9 cellular contexts compared by ENCODE assay signal in the genomic region with DNA sequence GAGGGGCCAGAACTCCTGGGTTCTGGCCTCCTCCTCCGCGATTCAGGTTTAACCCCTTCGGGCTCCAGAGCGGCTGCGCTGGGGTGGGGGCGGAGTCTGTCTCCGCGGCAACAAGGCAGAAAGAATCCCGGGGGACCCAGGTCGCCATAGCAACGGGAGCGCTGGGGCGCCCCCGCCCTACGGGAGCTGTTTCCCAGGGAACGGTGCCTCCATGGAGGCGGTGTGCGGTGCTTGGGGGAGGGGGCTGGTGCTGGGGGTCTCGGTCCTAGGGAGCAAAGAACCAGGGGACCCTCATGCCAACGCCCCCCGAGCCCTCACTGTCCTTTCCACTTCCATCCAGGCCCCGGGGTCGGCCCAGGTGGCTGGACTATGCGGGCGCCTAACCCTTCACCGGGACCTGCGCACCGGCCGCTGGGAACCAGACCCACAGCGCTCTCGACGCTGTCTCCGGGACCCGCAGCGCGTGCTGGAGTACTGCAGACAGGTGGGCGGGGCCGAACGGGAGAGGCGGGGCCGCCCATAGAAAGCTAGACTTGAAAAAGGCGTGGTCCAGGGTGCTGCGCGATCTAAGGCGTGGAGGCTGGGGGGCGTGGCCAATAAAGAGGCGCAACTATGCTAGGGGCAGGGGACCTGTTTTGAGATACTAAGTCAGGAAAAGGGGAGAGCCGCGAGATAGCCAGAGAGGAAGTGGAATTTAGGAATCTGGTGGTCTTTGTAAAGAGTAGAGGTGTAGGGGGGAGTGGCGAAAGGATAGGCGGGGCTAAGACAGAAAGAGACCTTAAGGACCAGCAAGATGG. TPM values are rescaled to one million over a fixed set of nuclear protein-coding genes. Genes with fewer than 3 reads are reported as not detected.
DNase-seq lines count a peak whose midpoint lies in the region; ATAC-seq and TF ChIP-seq lines count a peak whose summit lies in the region.
"Had no signal": no experiment of that assay in that cellular context is flagged by ENCODE, and none has a peak within 500 bp of the region (broad histone marks: within the 10 kb centered on the region; RNA-seq: fewer than 3 reads in every experiment).

No MANE protein-coding gene starts in this region.

- ATAC-seq in stimulated activated memory B cell treated with anti-CD40 and anti-IgM and Interleukin-4, amounts not matched to agents 10 μg/mL and 1 μg/mL and 100 μg/mL, for 72 hours: peak; percentile 79
- no peak for ATAC-seq in HG02610 (IDR thresholded peaks at IDR 0.05; ENCODE audit: unreplicated experiment)

- H3K27me3 ChIP-seq in NT2/D1 (ENCODE audit: insufficient read depth, insufficient read length) (peaks cover 7% of the 10 kb centered on the region), endodermal cell (ENCODE audit: control insufficient read depth, insufficient read depth, low read length, poor library complexity, severe bottlenecking) (peaks cover 48% of the 10 kb centered on the region), muscle layer of duodenum (ENCODE audit: low read depth, low read length) (peaks cover 18% of the 10 kb centered on the region)

- no peak overlapping the region for H3K9ac ChIP-seq in NT2/D1 (ENCODE audit: insufficient read length, low read depth)
- no peak overlapping the region for H3K9ac ChIP-seq in endodermal cell (ENCODE audit: extremely low read depth, low read length, poor library complexity, severe bottlenecking)

- 1% methylated on average over 25 to 51 of the region's 51 CpGs for WGBS in endodermal cell (ENCODE audit: insufficient coverage in 1 of 2, insufficient read length in 1 of 2), 2 experiments

- H3K4me1 Mint-ChIP-seq in endodermal cell: peaks cover 3% of the 10 kb centered on the region
- H3K4me1 Mint-ChIP-seq in stimulated activated memory B cell treated with anti-CD40 and anti-IgM and Interleukin-4, amounts not matched to agents 10 μg/mL and 1 μg/mL and 100 μg/mL, for 72 hours: peaks cover 19% of the 10 kb centered on the region

- DNase-seq in Daoy (ENCODE audit: low read depth) (peak; percentile 93), HUDEP-2 (lab: John Stamatoyannopoulos, UW; ENCODE audit: unreplicated experiment in 76 of 76) (peak in 74 of 76 experiments; percentile 41 to 94 (median 86)), NT2/D1 (ENCODE audit: low read depth, low spot score) (peak; percentile 85), endodermal cell (peak; percentile 98)
- DNase-seq in activated CD8-positive, alpha-beta memory T cell treated with anti-CD3 and anti-CD28 coated beads, Interleukin-2, amount 50 U/mL, for 4 hours: peak; percentile 75

- no peaks in the 10 kb centered on the region for H3K9me3 ChIP-seq in NT2/D1 (ENCODE audit: insufficient read depth, low read length)
- no peaks in the 10 kb centered on the region for H3K9me3 ChIP-seq in endodermal cell (ENCODE audit: control insufficient read depth, low read length)
- H3K9me3 ChIP-seq in muscle layer of duodenum (ENCODE audit: control insufficient read depth in 1 of 2, low read length in 2 of 2): no peaks in the 10 kb centered on the region

- H3K27me3 Mint-ChIP-seq in endodermal cell (ENCODE audit: insufficient read depth): peaks cover 44% of the 10 kb centered on the region
- peaks cover 87% of the 10 kb centered on the region for H3K27me3 Mint-ChIP-seq in stimulated activated memory B cell treated with anti-CD40 and anti-IgM and Interleukin-4, amounts not matched to agents 10 μg/mL and 1 μg/mL and 100 μg/mL, for 72 hours

- H3K4me3 ChIP-seq in NT2/D1 (ENCODE audit: insufficient read length, low read depth) (peak overlapping the region; percentile 24), endodermal cell (ENCODE audit: low read length) (peak overlapping the region; percentile 71), muscle layer of duodenum (ENCODE audit: low read depth in 1 of 2, low read length in 2 of 2) (peak overlapping the region; percentile 26 to 60)

- H3K36me3 Mint-ChIP-seq in endodermal cell (ENCODE audit: low read depth): no peaks in the 10 kb centered on the region
- H3K36me3 Mint-ChIP-seq in stimulated activated memory B cell treated with anti-CD40 and anti-IgM and Interleukin-4, amounts not matched to agents 10 μg/mL and 1 μg/mL and 100 μg/mL, for 72 hours: peaks cover 7% of the 10 kb centered on the region

- no peak for TF ChIP-seq CTCF in endodermal cell (conservative IDR thresholded peaks at IDR 0.05)

- no peak overlapping the region for H3K27ac Mint-ChIP-seq in endodermal cell
- no peak overlapping the region for H3K27ac Mint-ChIP-seq in stimulated activated memory B cell treated with anti-CD40 and anti-IgM and Interleukin-4, amounts not matched to agents 10 μg/mL and 1 μg/mL and 100 μg/mL, for 72 hours

- peak overlapping the region; percentile 48 for H3K4me3 Mint-ChIP-seq in endodermal cell
- H3K4me3 Mint-ChIP-seq in stimulated activated memory B cell treated with anti-CD40 and anti-IgM and Interleukin-4, amounts not matched to agents 10 μg/mL and 1 μg/mL and 100 μg/mL, for 72 hours: peak overlapping the region; percentile 67

- H3K27ac ChIP-seq in endodermal cell (ENCODE audit: low read depth, low read length) (peak overlapping the region; percentile 96), muscle layer of duodenum (ENCODE audit: low read length) (no peak overlapping the region)

- H3K9me3 Mint-ChIP-seq in endodermal cell: no peaks in the 10 kb centered on the region
- peaks cover 5% of the 10 kb centered on the region for H3K9me3 Mint-ChIP-seq in stimulated activated memory B cell treated with anti-CD40 and anti-IgM and Interleukin-4, amounts not matched to agents 10 μg/mL and 1 μg/mL and 100 μg/mL, for 72 hours

- H3K36me3 ChIP-seq in NT2/D1 (ENCODE audit: insufficient read depth, insufficient read length, low read length): no peaks in the 10 kb centered on the region
- no peaks in the 10 kb centered on the region for H3K36me3 ChIP-seq in endodermal cell (ENCODE audit: control insufficient read depth, insufficient read depth, low read length)
- H3K36me3 ChIP-seq in muscle layer of duodenum (ENCODE audit: control insufficient read depth in 1 of 2, insufficient read depth in 2 of 2, low read length in 2 of 2): no peaks in the 10 kb centered on the region

- H3K4me1 ChIP-seq in NT2/D1 (ENCODE audit: insufficient read depth, insufficient read length) (peaks cover 3% of the 10 kb centered on the region), endodermal cell (ENCODE audit: control insufficient read depth, insufficient read depth, low read length) (no peaks in the 10 kb centered on the region), muscle layer of duodenum (ENCODE audit: control insufficient read depth in 1 of 2, insufficient read depth in 2 of 2, low read length in 2 of 2) (peaks cover 10 to 23% of the 10 kb centered on the region in 2 donors)

RNA-seq across cellular contexts. Expression of gene APLP1, which starts 1.2 kb away (rescaled TPM):
- total RNA-seq in Daoy (2014; rRNA removed; shearing (Covaris generic)): 2.5 and 6.5 TPM in 2 replicates
- total RNA-seq in endodermal cell: 10 to 100 TPM in 1 of 2 donors, 1 to 10 TPM in 1; 4.1 to 10.6 TPM
- 395 TPM for polyA plus RNA-seq in endodermal cell (2013, experiment 1 of 2)
- 360 TPM for polyA plus RNA-seq in endodermal cell (2013, experiment 2 of 2)

RNA-seq across cellular contexts. Expression of gene KIRREL2, which starts 12.8 kb away (rescaled TPM):
- 0.34 and 0.60 TPM in 2 replicates for total RNA-seq in Daoy (2014; rRNA removed; shearing (Covaris generic))
- total RNA-seq in endodermal cell: 1 to 10 TPM; 1.4 to 2.3 TPM
- polyA plus RNA-seq in endodermal cell (2013, experiment 1 of 2): 26.4 TPM
- 19.8 TPM for polyA plus RNA-seq in endodermal cell (2013, experiment 2 of 2)
- total RNA-seq: glomerular endothelial cell had no signal

RNA-seq across cellular contexts. Expression of gene NPHS1, which starts 17.2 kb away (rescaled TPM):
- not detected in 2 replicates for total RNA-seq in Daoy (2014; rRNA removed; shearing (Covaris generic))
- under 1 TPM; 0.24 to 0.80 TPM for total RNA-seq in endodermal cell
- polyA plus RNA-seq in endodermal cell (2013, experiment 1 of 2): 0.96 TPM
- polyA plus RNA-seq in endodermal cell (2013, experiment 2 of 2): 0.79 TPM
- total RNA-seq: glomerular endothelial cell had no signal

RNA-seq across cellular contexts. Expression of gene NFKBID, which starts 30.8 kb away (rescaled TPM):
- total RNA-seq in Daoy (2014; rRNA removed; shearing (Covaris generic)): 8.5 and 33.9 TPM in 2 replicates
- 10 to 100 TPM; 20.8 to 24.4 TPM for total RNA-seq in endodermal cell
- 7.1 TPM for polyA plus RNA-seq in endodermal cell (2013, experiment 1 of 2)
- 5.4 TPM for polyA plus RNA-seq in endodermal cell (2013, experiment 2 of 2)

RNA-seq across cellular contexts. Expression of gene HCST, which starts 32.8 kb away (rescaled TPM):
- total RNA-seq in Daoy (2014; rRNA removed; shearing (Covaris generic)): not detected in 2 replicates
- 1 to 10 TPM; 1.3 to 1.5 TPM for total RNA-seq in endodermal cell
- not detected for polyA plus RNA-seq in endodermal cell (2013, experiment 1 of 2)
- not detected for polyA plus RNA-seq in endodermal cell (2013, experiment 2 of 2)
- total RNA-seq: glomerular endothelial cell had no signal
